ENCODE assay signal across 8 cellular contexts in the genomic region with DNA sequence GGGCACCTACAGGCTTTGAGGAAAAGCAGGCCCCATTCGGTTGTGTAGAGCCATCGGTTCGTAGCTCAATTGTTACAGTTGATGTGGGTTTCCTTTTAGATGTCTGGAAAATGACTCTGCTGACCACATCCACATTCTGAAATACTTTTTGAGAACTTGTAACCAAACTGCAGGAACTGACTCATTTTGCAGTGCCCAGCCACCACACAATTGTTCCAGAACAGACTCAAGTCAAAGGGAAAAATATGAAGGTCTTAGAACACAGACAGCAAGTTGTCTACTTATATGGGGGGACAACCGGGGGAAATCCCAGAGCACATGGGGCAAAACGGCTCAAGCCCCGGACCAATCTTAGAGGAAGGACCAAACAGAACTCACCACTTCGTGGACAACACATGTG.
DNase-seq lines count a peak whose midpoint lies in the region; ATAC-seq, FAIRE-seq and TF ChIP-seq lines count a peak whose summit lies in the region.

No MANE protein-coding gene starts in this region.

- no peak for TF ChIP-seq RAD21 in HepG2 (CRISPR knock-in tag; IDR thresholded peaks at IDR 0.05)

- FAIRE-seq in HepG2 (lab: Jason Lieb, UNC) = no peak

- CTCF ChIA-PET in HepG2 (lab: Yijun Ruan, JAX; ENCODE audit: low intra/inter-chr PET ratio, low total read pairs) = no interaction called here

- BruUV-seq in HepG2 (replicated peaks; lab: Mats Ljungman, UMichigan) = no TSS peak

- 96% methylated on average over 5 of the region's 7 CpGs for WGBS in HepG2 (ENCODE audit: low lambda C conversion rate)

- H3K9me3 ChIP-seq in left ventricle myocardium inferior (replicated peaks) (no peaks in the 10 kb centered on the region), fibroblast of lung (ENCODE audit: control insufficient read depth, insufficient read depth, low read depth, low read length) (no peaks in the 10 kb centered on the region), HepG2 (ENCODE audit: low read length) (no peaks in the 10 kb centered on the region)

- H2AFZ ChIP-seq in fibroblast of lung (ENCODE audit: low read length) (no peak overlapping the region), HepG2 (ENCODE audit: low read length) (no peak overlapping the region)

- intact Hi-C loops in left ventricle myocardium inferior (cut with micrococcal nuclease) = no loop called here
- intact Hi-C loops in left ventricle myocardium superior (cut with micrococcal nuclease) = no loop called here
- intact Hi-C loops in HepG2 (cut with micrococcal nuclease; ENCODE audit: unreplicated experiment) = no loop called here

- peak overlapping the region; percentile 69 for H3K4me3 Mint-ChIP-seq in stimulated activated memory B cell treated with anti-CD40 and anti-IgM and Interleukin-4, amounts not matched to agents 10 μg/mL and 1 μg/mL and 100 μg/mL, for 72 hours
- H3K4me3 Mint-ChIP-seq in mesothelial cell of epicardium = no peak overlapping the region

- in situ Hi-C loops in HepG2 (cut with HindIII; ENCODE audit: extremely low pct_ligation_motif_present, low pct_unique_long_range_greater_than_20kb) = loop anchor here (25.0 kb wide), 1 partner anchor 246 kb away; no protein-coding TSS in a partner anchor

- TF ChIP-seq POLR2A in HepG2 (IDR thresholded peaks at IDR 0.05; ENCODE audit: insufficient read depth in 1 of 2, low read depth in 2 of 2, low read length in 2 of 2) = no peak

- H3K27me3 ChIP-seq in left ventricle myocardium inferior (ENCODE audit: low read depth) (no peaks in the 10 kb centered on the region), fibroblast of lung (ENCODE audit: control insufficient read depth, insufficient read depth, low read length) (no peaks in the 10 kb centered on the region), HepG2 (ENCODE audit: control insufficient read depth in 1 of 2, insufficient read depth in 2 of 2, low read length in 2 of 2) (no peaks in the 10 kb centered on the region)

- no peak for DNase-seq in left ventricle myocardium inferior
- DNase-seq in left ventricle myocardium superior = no peak
- peak; percentile 64 for DNase-seq in UCSD-AML1 (lab: John Stamatoyannopoulos, UW; ENCODE audit: unreplicated experiment)
- peak; percentile 84 to 96 for DNase-seq in fibroblast of lung (ENCODE audit: low read depth in 2 of 2)
- DNase-seq in mesothelial cell of epicardium (ENCODE audit: low spot score in 2 of 2, unreplicated experiment in 2 of 2) = no peak
- no peak for DNase-seq in HepG2 (ENCODE audit: low spot score)

- peaks cover 97% of the 10 kb centered on the region for H3K79me2 ChIP-seq in fibroblast of lung (ENCODE audit: control insufficient read depth, insufficient read depth, low read length)
- peaks cover 5% of the 10 kb centered on the region for H3K79me2 ChIP-seq in HepG2 (ENCODE audit: insufficient read depth, low read length)

- H3K9ac ChIP-seq in fibroblast of lung (ENCODE audit: insufficient read depth, low read length) (no peak overlapping the region), HepG2 (ENCODE audit: insufficient read depth, low read depth, low read length) (no peak overlapping the region)

- H4K20me1 ChIP-seq in fibroblast of lung (ENCODE audit: control insufficient read depth, extremely low read depth, insufficient read depth, low read length) = no peaks in the 10 kb centered on the region
- H4K20me1 ChIP-seq in HepG2 (ENCODE audit: insufficient read depth, low read length) = no peaks in the 10 kb centered on the region

- no peaks in the 10 kb centered on the region for H3K4me1 ChIP-seq in left ventricle myocardium inferior
- H3K4me1 ChIP-seq in fibroblast of lung (ENCODE audit: control insufficient read depth, extremely low read depth, insufficient read depth, low read length) = peaks cover 20% of the 10 kb centered on the region
- H3K4me1 ChIP-seq in HepG2 (ENCODE audit: insufficient read depth, low read length) = peaks cover 23% of the 10 kb centered on the region

- H3K27ac ChIP-seq in left ventricle myocardium inferior (replicated peaks) = peak overlapping the region; percentile 67
- H3K27ac ChIP-seq in fibroblast of lung (ENCODE audit: insufficient read depth, low read length) = peak overlapping the region; percentile 85
- H3K27ac ChIP-seq in HepG2 (ENCODE audit: extremely low read length, insufficient read depth, low read length) = no peak overlapping the region

- peaks cover 5% of the 10 kb centered on the region for H3K36me3 Mint-ChIP-seq in stimulated activated memory B cell treated with anti-CD40 and anti-IgM and Interleukin-4, amounts not matched to agents 10 μg/mL and 1 μg/mL and 100 μg/mL, for 72 hours
- H3K36me3 Mint-ChIP-seq in mesothelial cell of epicardium = peaks cover 8% of the 10 kb centered on the region

- TF ChIP-seq CTCF in left ventricle myocardium inferior (IDR thresholded peaks at IDR 0.05; ENCODE audit: borderline replicate concordance) = no peak
- TF ChIP-seq CTCF in fibroblast of lung (conservative IDR thresholded peaks at IDR 0.05 in 1 of 2, IDR thresholded peaks at IDR 0.05 in 1 of 2; ENCODE audit: low read depth in 1 of 2, low read length in 2 of 2) = no peak
- TF ChIP-seq CTCF in mesothelial cell of epicardium (IDR thresholded peaks at IDR 0.05; ENCODE audit: unreplicated experiment) = no peak
- TF ChIP-seq CTCF in HepG2 (CRISPR knock-in tag; IDR thresholded peaks at IDR 0.05) = no peak

- peaks cover 45% of the 10 kb centered on the region for H3K4me1 Mint-ChIP-seq in stimulated activated memory B cell treated with anti-CD40 and anti-IgM and Interleukin-4, amounts not matched to agents 10 μg/mL and 1 μg/mL and 100 μg/mL, for 72 hours
- H3K4me1 Mint-ChIP-seq in mesothelial cell of epicardium = peaks cover 17% of the 10 kb centered on the region

- POLR2A ChIA-PET in HepG2 (lab: Yijun Ruan, JAX) = no interaction called here

- ATAC-seq in left ventricle myocardium superior = no peak
- peak; percentile 35 for ATAC-seq in HG03439 (IDR thresholded peaks at IDR 0.05; ENCODE audit: unreplicated experiment)
- ATAC-seq in stimulated activated memory B cell treated with anti-CD40 and anti-IgM and Interleukin-4, amounts not matched to agents 10 μg/mL and 1 μg/mL and 100 μg/mL, for 72 hours = peak; percentile 73
- ATAC-seq in HepG2 = no peak

- H3K27me3 Mint-ChIP-seq in stimulated activated memory B cell treated with anti-CD40 and anti-IgM and Interleukin-4, amounts not matched to agents 10 μg/mL and 1 μg/mL and 100 μg/mL, for 72 hours = no peaks in the 10 kb centered on the region
- H3K27me3 Mint-ChIP-seq in mesothelial cell of epicardium (ENCODE audit: low read depth) = no peaks in the 10 kb centered on the region

- TF ChIP-seq EP300 in HepG2 (IDR thresholded peaks at IDR 0.05; ENCODE audit: low read depth in 2 of 2, low read length in 2 of 2) = no peak
- TF ChIP-seq EP300 in HepG2 (CRISPR knock-in tag; IDR thresholded peaks at IDR 0.05; ENCODE audit: borderline replicate concordance) = no peak

- no peak overlapping the region for H3K4me3 ChIP-seq in left ventricle myocardium inferior
- peak overlapping the region in 1 of 4 experiments; percentile 28 for H3K4me3 ChIP-seq in fibroblast of lung (replicated peaks in 1 of 4; ENCODE audit: control extremely low read depth in 1 of 4, insufficient read depth in 1 of 4, low read depth in 3 of 4, low read length in 4 of 4)
- H3K4me3 ChIP-seq in HepG2 (replicated peaks in 1 of 3; ENCODE audit: insufficient read depth in 1 of 3, low read depth in 2 of 3, low read length in 3 of 3) = no peak overlapping the region

- H3K9me3 Mint-ChIP-seq in stimulated activated memory B cell treated with anti-CD40 and anti-IgM and Interleukin-4, amounts not matched to agents 10 μg/mL and 1 μg/mL and 100 μg/mL, for 72 hours = no peaks in the 10 kb centered on the region
- peaks cover 30% of the 10 kb centered on the region for H3K9me3 Mint-ChIP-seq in mesothelial cell of epicardium

- H3K27ac Mint-ChIP-seq in stimulated activated memory B cell treated with anti-CD40 and anti-IgM and Interleukin-4, amounts not matched to agents 10 μg/mL and 1 μg/mL and 100 μg/mL, for 72 hours = peak overlapping the region; percentile 70
- no peak overlapping the region for H3K27ac Mint-ChIP-seq in mesothelial cell of epicardium

- H3K4me2 ChIP-seq in fibroblast of lung (ENCODE audit: extremely low read depth, insufficient read depth, low read length) (peak overlapping the region; percentile 68), HepG2 (ENCODE audit: low read depth, low read length) (no peak overlapping the region)

- H3K36me3 ChIP-seq in left ventricle myocardium inferior (no peaks in the 10 kb centered on the region), fibroblast of lung (ENCODE audit: control insufficient read depth, insufficient read depth, low read length) (peaks cover under 1% of the 10 kb centered on the region), HepG2 (replicated peaks in 1 of 2; ENCODE audit: control insufficient read depth in 1 of 2, insufficient read depth in 2 of 2, low read length in 2 of 2) (no peaks in the 10 kb centered on the region; a peak in 1 of 5 replicates)

TF ChIP-seq in HepG2, 621 proteins besides CTCF, POLR2A, EP300 and RAD21:
- TF ChIP-seq ZNF570 (CRISPR knock-in tag; IDR thresholded peaks at IDR 0.05; ENCODE audit: borderline replicate concordance) (no peak), ZNF350 (CRISPR knock-in tag; IDR thresholded peaks at IDR 0.05; ENCODE audit: borderline replicate concordance, low read depth) (no peak), NCOA2 (CRISPR knock-in tag; IDR thresholded peaks at IDR 0.05) (no peak), TMF1 (CRISPR knock-in tag; IDR thresholded peaks at IDR 0.05; ENCODE audit: low read depth) (no peak), HOXA9 (CRISPR knock-in tag; IDR thresholded peaks at IDR 0.05; ENCODE audit: borderline replicate concordance) (no peak), MBNL3 (CRISPR knock-in tag; conservative IDR thresholded peaks at IDR 0.05) (no peak), ZFP37 (CRISPR knock-in tag; IDR thresholded peaks at IDR 0.05; ENCODE audit: borderline replicate concordance) (no peak), MTA3 (CRISPR knock-in tag; IDR thresholded peaks at IDR 0.05) (no peak), KMT2A (CRISPR knock-in tag; IDR thresholded peaks at IDR 0.05) (no peak)
- TF ChIP-seq, protein P1, sequence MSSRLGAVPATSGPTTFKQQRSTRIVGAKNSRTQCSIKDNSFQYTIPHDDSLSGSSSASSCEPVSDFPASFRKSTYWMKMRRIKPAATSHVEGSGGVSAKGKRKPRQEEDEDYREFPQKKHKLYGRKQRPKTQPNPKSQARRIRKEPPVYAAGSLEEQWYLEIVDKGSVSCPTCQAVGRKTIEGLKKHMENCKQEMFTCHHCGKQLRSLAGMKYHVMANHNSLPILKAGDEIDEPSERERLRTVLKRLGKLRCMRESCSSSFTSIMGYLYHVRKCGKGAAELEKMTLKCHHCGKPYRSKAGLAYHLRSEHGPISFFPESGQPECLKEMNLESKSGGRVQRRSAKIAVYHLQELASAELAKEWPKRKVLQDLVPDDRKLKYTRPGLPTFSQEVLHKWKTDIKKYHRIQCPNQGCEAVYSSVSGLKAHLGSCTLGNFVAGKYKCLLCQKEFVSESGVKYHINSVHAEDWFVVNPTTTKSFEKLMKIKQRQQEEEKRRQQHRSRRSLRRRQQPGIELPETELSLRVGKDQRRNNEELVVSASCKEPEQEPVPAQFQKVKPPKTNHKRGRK (CRISPR knock-in tag; IDR thresholded peaks at IDR 0.05) = no peak

Comparison
In these comparisons a context has a peak if more than half of its experiments do, and no peak if none do; other contexts are left out.
1. DNase-seq: peak in UCSD-AML1 (single experiment) and fibroblast of lung (2 of 2); none in left ventricle myocardium inferior (single experiment), left ventricle myocardium superior (single experiment), mesothelial cell of epicardium (0 of 2) and HepG2 (single experiment).
2. ATAC-seq: peak in HG03439 (single experiment) and stimulated activated memory B cell treated with anti-CD40 and anti-IgM and Interleukin-4, amounts not matched to agents 10 μg/mL and 1 μg/mL and 100 μg/mL, for 72 hours (single experiment); none in left ventricle myocardium superior (single experiment) and HepG2 (single experiment).